29 cellular contexts compared by ENCODE assay signal in genomic region chr12:33977887-33978286, GRCh38.
"Had no signal": no experiment of that assay in that cellular context is flagged by ENCODE, and none has a peak within 500 bp of the region (broad histone marks: within the 10 kb centered on the region; RNA-seq: fewer than 3 reads in every experiment).

No MANE protein-coding gene starts in this region.

- H3K9me3 ChIP-seq: ascending aorta, gastrocnemius medialis had no signal

- DNase-seq: activated B cell treated with CpG ODN at 0.5 μM for 24 hours; activated CD4-positive, alpha-beta memory T cell treated with anti-CD3 and anti-CD28 coated beads for 36 hours; activated CD4-positive, alpha-beta T cell treated with anti-CD3 and anti-CD28 coated beads, Interleukin-2, amount 10 ng/mL, durations not matched to agents 24 days and 14 days; activated CD8-positive, alpha-beta memory T cell treated with anti-CD3 and anti-CD28 coated beads, Interleukin-2, amount 10 ng/mL, durations not matched to agents 7 days and 5 days; activated CD8-positive, alpha-beta memory T cell treated with anti-CD3 and anti-CD28 coated beads, Interleukin-2, amount 50 U/mL, for 4 hours; activated CD8-positive, alpha-beta T cell treated with anti-CD3 and anti-CD28 coated beads, Interleukin-2, amount 10 ng/mL, durations not matched to agents 7 days and 5 days; activated gamma-delta T cell; activated naive CD4-positive, alpha-beta T cell; activated naive CD4-positive, alpha-beta T cell treated with anti-CD3 and anti-CD28 coated beads, Interleukin-2, amount 10 ng/mL, durations not matched to agents 7 days and 5 days; activated naive CD8-positive, alpha-beta T cell treated with anti-CD3 and anti-CD28 coated beads, Interleukin-2, amount 10 ng/mL, durations not matched to agents 7 days and 5 days; activated T-cell treated with anti-CD3 and anti-CD28 coated beads, Interleukin-2, amount 50 U/mL, for 1 hour; activated T-cell treated with anti-CD3 and anti-CD28 coated beads, Interleukin-2, amount 50 U/mL, for 72 hours; cortex of kidney; dermis blood vessel endothelial cell; effector CD4-positive, alpha-beta T cell; effector memory CD8-positive, alpha-beta T cell; foreskin fibroblast; gastrocnemius medialis; glutamatergic neuron; heart left ventricle; T-helper 1 cell; T-helper 17 cell; T1000; WERI-Rb-1 had no signal

- ATAC-seq: activated CD4-positive, CD25-positive, alpha-beta regulatory T cell treated with anti-CD3 and anti-CD28 coated beads, Interleukin-2, amount 50 U/mL, for 24 hours; activated CD8-positive, alpha-beta memory T cell treated with anti-CD3 and anti-CD28 coated beads, Interleukin-2, amount 10 ng/mL, durations not matched to agents 7 days and 5 days; activated CD8-positive, alpha-beta T cell treated with anti-CD3 and anti-CD28 coated beads, Interleukin-2, amount 10 ng/mL, durations not matched to agents 7 days and 5 days; activated naive CD4-positive, alpha-beta T cell treated with anti-CD3 and anti-CD28 coated beads, Interleukin-2, amount 50 U/mL, for 72 hours; effector memory CD8-positive, alpha-beta T cell; esophagus mucosa; gastrocnemius medialis; heart left ventricle; T-helper 17 cell had no signal

- H3K4me3 ChIP-seq: ascending aorta, breast epithelium, gastrocnemius medialis, heart left ventricle had no signal

- H3K27me3 ChIP-seq: ascending aorta, breast epithelium, gastrocnemius medialis, heart left ventricle had no signal

- H3K4me1 ChIP-seq: ascending aorta, breast epithelium, gastrocnemius medialis, heart left ventricle had no signal

- H3K27ac ChIP-seq: ascending aorta, breast epithelium, gastrocnemius medialis, heart left ventricle, WERI-Rb-1 had no signal

- H3K36me3 ChIP-seq: ascending aorta, breast epithelium, gastrocnemius medialis, heart left ventricle, WERI-Rb-1 had no signal
